In genomic region chr3:48563382-48563918, GRCh38 we compare ENCODE assay signal across 10 cellular contexts. TPM values are rescaled to one million over a fixed set of nuclear protein-coding genes. Genes with fewer than 3 reads are reported as not detected.
DNase-seq lines count a peak whose midpoint lies in the region; ATAC-seq and TF ChIP-seq lines count a peak whose summit lies in the region.
"Had no signal": no experiment of that assay in that cellular context is flagged by ENCODE, and none has a peak within 500 bp of the region (broad histone marks: within the 10 kb centered on the region; RNA-seq: fewer than 3 reads in every experiment).

UCN2 (minus strand) TSS chr3:48563781; CDS start chr3:48563124, 657 bp downstream.

- H3K4me3 Mint-ChIP-seq in endodermal cell: no peak within 1 kb of the TSS
- no peak within 1 kb of the TSS for H3K4me3 Mint-ChIP-seq in naive thymus-derived CD8-positive, alpha-beta T cell

- no peak for TF ChIP-seq CTCF in RWPE2 (IDR thresholded peaks at IDR 0.05; ENCODE audit: poor library complexity, severe bottlenecking)
- TF ChIP-seq CTCF in endodermal cell (conservative IDR thresholded peaks at IDR 0.05): no peak

- WGBS in endodermal cell (ENCODE audit: insufficient coverage in 1 of 2, insufficient read length in 1 of 2), 2 experiments: 82% methylated on average over 6 of the region's 6 CpGs; no CpG with 5 or more reads in 1 of the 2 experiments

- H3K4me3 ChIP-seq in RWPE2 (ENCODE audit: severe bottlenecking) (no peak within 1 kb of the TSS), endodermal cell (ENCODE audit: low read length) (no peak within 1 kb of the TSS), skeletal muscle satellite cell (ENCODE audit: low read length) (peak within 1 kb of the TSS; percentile 29)

- H3K9me3 ChIP-seq in RWPE2 (ENCODE audit: severe bottlenecking) (no peaks in the 10 kb centered on the region), endodermal cell (ENCODE audit: control insufficient read depth, low read length) (no peaks in the 10 kb centered on the region), skeletal muscle satellite cell (replicated peaks; ENCODE audit: low read length) (no peaks in the 10 kb centered on the region)

- H3K27ac ChIP-seq in RWPE2 (ENCODE audit: poor library complexity, severe bottlenecking) (peak within 1 kb of the TSS; percentile 89), endodermal cell (ENCODE audit: low read depth, low read length) (peak within 1 kb of the TSS; percentile 67)

- no peak for TF ChIP-seq POLR2A in erythroblast (IDR thresholded peaks at IDR 0.05; ENCODE audit: low read length)

- H3K4me2 ChIP-seq in skeletal muscle satellite cell (ENCODE audit: low read length): peak within 1 kb of the TSS; percentile 59

- POLR2A ChIA-PET in naive thymus-derived CD8-positive, alpha-beta T cell (lab: Charles Lee): no interaction called here

- DNase-seq in NCI-H2107 treated with DMSO at 0.1 percent for 48 hours (lab: John Stamatoyannopoulos, UW; ENCODE audit: unreplicated experiment) (peak; percentile 22), NCI-H2107 (lab: John Stamatoyannopoulos, UW) (no peak), RWPE2 (ENCODE audit: low spot score) (no peak), endodermal cell (peak; percentile 55), erythroblast (lab: John Stamatoyannopoulos, UW) (no peak), dedifferentiated amniotic fluid mesenchymal stem cell (ENCODE audit: extremely low spot score) (no peak)
- no peak for DNase-seq in naive thymus-derived CD8-positive, alpha-beta T cell
- DNase-seq: NCI-H1694 treated with DMSO at 0.1 percent for 48 hours had no signal

- peaks cover 70% of the 10 kb centered on the region for H3K36me3 ChIP-seq in RWPE2 (ENCODE audit: low read depth)
- no peaks in the 10 kb centered on the region for H3K36me3 ChIP-seq in endodermal cell (ENCODE audit: control insufficient read depth, insufficient read depth, low read length)
- H3K36me3 ChIP-seq in skeletal muscle satellite cell (ENCODE audit: insufficient read depth, low read length): no peaks in the 10 kb centered on the region

- no peaks in the 10 kb centered on the region for H3K9me3 Mint-ChIP-seq in endodermal cell
- no peaks in the 10 kb centered on the region for H3K9me3 Mint-ChIP-seq in naive thymus-derived CD8-positive, alpha-beta T cell

- ATAC-seq in RWPE2 (ENCODE audit: low read depth): no peak
- ATAC-seq in naive thymus-derived CD8-positive, alpha-beta T cell: no peak
- ATAC-seq: left lobe of liver had no signal

- no peaks in the 10 kb centered on the region for H3K36me3 Mint-ChIP-seq in endodermal cell (ENCODE audit: low read depth)
- no peaks in the 10 kb centered on the region for H3K36me3 Mint-ChIP-seq in naive thymus-derived CD8-positive, alpha-beta T cell

- peaks cover 21% of the 10 kb centered on the region for H3K4me1 ChIP-seq in RWPE2 (ENCODE audit: insufficient read depth, poor library complexity, severe bottlenecking)
- H3K4me1 ChIP-seq in endodermal cell (ENCODE audit: control insufficient read depth, insufficient read depth, low read length): peaks cover 5% of the 10 kb centered on the region
- H3K4me1 ChIP-seq in skeletal muscle satellite cell (ENCODE audit: control insufficient read depth, insufficient read depth, low read length): peaks cover 77% of the 10 kb centered on the region

- peaks cover 35% of the 10 kb centered on the region for H3K4me1 Mint-ChIP-seq in endodermal cell
- peaks cover 5 to 30% (median 8%) of the 10 kb centered on the region in 4 donors for H3K4me1 Mint-ChIP-seq in naive thymus-derived CD8-positive, alpha-beta T cell

- H3K27me3 Mint-ChIP-seq in endodermal cell (ENCODE audit: insufficient read depth): no peaks in the 10 kb centered on the region
- no peaks in the 10 kb centered on the region for H3K27me3 Mint-ChIP-seq in naive thymus-derived CD8-positive, alpha-beta T cell

- H3K27me3 ChIP-seq in RWPE2 (ENCODE audit: insufficient read depth, poor library complexity, severe bottlenecking): no peaks in the 10 kb centered on the region
- H3K27me3 ChIP-seq in endodermal cell (ENCODE audit: control insufficient read depth, insufficient read depth, low read length, poor library complexity, severe bottlenecking): no peaks in the 10 kb centered on the region
- no peaks in the 10 kb centered on the region for H3K27me3 ChIP-seq in skeletal muscle satellite cell (ENCODE audit: control insufficient read depth, insufficient read depth, low read length)

- H3K9ac ChIP-seq in endodermal cell (ENCODE audit: extremely low read depth, low read length, poor library complexity, severe bottlenecking) (no peak within 1 kb of the TSS), skeletal muscle satellite cell (ENCODE audit: low read depth, low read length) (peak within 1 kb of the TSS; percentile 78)

- peak within 1 kb of the TSS; percentile 1 for H3K27ac Mint-ChIP-seq in endodermal cell
- H3K27ac Mint-ChIP-seq in naive thymus-derived CD8-positive, alpha-beta T cell: peak within 1 kb of the TSS in 3 of 10 donors; percentile 33 to 53 (median 45)

RNA-seq across cellular contexts. Expression of gene UCN2, which starts in this region (rescaled TPM):
- not detected for total RNA-seq in endodermal cell
- 0.36 TPM for polyA plus RNA-seq in endodermal cell (2013, experiment 1 of 2)
- 0.54 TPM for polyA plus RNA-seq in endodermal cell (2013, experiment 2 of 2)
- 0.44 and 1.0 TPM in 2 replicates for total RNA-seq in skeletal muscle satellite cell (2012; rRNA removed)
- total RNA-seq in naive thymus-derived CD8-positive, alpha-beta T cell: under 1 TPM in 1 of 2 experiments, not detected in 1; 0.25 TPM
- polyA plus RNA-seq in naive thymus-derived CD8-positive, alpha-beta T cell: not detected
- total RNA-seq: left lobe of liver had no signal

Comparison
In these comparisons a context has a peak if more than half of its experiments do, and no peak if none do; other contexts are left out.
1. Peak in DNase-seq and H3K27ac ChIP-seq in endodermal cell; RNA of the gene not detected or under 1 TPM.